18 cellular contexts compared by ENCODE assay signal in the genomic region with DNA sequence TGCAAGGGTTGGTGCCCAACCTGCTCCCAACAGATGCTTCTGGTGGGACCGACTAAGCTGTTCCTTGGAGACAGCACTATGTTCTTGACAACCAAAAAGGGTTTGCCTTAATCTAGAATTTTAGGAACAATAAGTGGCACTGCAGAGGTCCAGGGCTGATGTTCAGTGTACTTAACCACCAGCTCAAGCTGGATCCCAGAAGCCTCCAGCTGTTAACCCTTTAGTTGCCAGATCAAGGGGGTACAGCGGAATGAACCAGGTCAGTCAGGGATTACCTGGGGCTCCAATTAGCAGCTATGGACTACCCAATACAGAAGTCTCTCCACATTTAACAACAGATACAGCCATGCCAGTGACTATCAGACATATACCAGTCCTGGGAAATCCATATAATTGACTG.
"Had no signal": no experiment of that assay in that cellular context is flagged by ENCODE, and none has a peak within 500 bp of the region (broad histone marks: within the 10 kb centered on the region; RNA-seq: fewer than 3 reads in every experiment).

No MANE protein-coding gene starts in this region.

- DNase-seq: effector memory CD4-positive, alpha-beta T cell; heart left ventricle; hippocampal formation; islet precursor cell; left colon; mesendoderm; naive thymus-derived CD4-positive, alpha-beta T cell; posterior cingulate gyrus; small intestine; stimulated activated CD4-positive, alpha-beta T cell treated with anti-CD3 and anti-CD28 coated beads, Interleukin-12 subunit alpha, Interleukin-12 subunit beta, amount 100 ng/mL, for 4 hours; stimulated activated naive CD4-positive, alpha-beta T cell; stomach; trophoblast cell had no signal

- H3K27me3 ChIP-seq: heart left ventricle, right atrium auricular region, stomach had no signal

- H3K27ac ChIP-seq: coronary artery, heart left ventricle, right atrium auricular region, stomach had no signal

- FAIRE-seq: endometrium, frontal cortex, small intestine had no signal

- H3K9me3 ChIP-seq: heart left ventricle, right atrium auricular region, stomach had no signal

- H3K4me3 Mint-ChIP-seq: naive thymus-derived CD4-positive, alpha-beta T cell had no signal

- ATAC-seq: esophagus mucosa; heart left ventricle; left colon; naive thymus-derived CD4-positive, alpha-beta T cell had no signal

- H3K4me3 ChIP-seq: coronary artery, heart left ventricle, right atrium auricular region, stomach had no signal

- H3K27me3 Mint-ChIP-seq: naive thymus-derived CD4-positive, alpha-beta T cell had no signal
